In the genomic region with DNA sequence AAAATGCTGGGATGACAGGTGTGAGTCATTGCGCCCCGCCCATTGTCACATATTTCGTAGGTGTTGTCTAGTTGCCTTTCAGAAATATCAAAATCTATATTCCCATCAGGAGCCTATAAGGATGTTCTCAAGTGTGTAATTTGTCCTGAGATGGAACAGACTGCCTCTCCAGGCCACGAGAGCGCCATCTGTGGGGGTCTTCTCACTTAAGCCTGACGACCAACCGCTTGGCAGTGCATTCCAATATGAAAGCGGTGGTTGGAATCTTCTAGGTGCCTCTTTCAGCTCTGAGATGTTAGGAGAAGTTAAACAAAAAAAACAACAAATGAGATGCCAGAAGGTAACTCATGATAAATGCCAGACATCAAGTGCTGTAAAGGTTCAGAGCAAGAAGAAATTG, we compare ENCODE assay signal across 1 cellular context.
TF ChIP-seq lines count a peak whose summit lies in the region.

No MANE protein-coding gene starts in this region.

TF ChIP-seq in K562, 482 proteins besides CTCF, POLR2A, EP300 and RAD21:
- TF ChIP-seq, protein P1, sequence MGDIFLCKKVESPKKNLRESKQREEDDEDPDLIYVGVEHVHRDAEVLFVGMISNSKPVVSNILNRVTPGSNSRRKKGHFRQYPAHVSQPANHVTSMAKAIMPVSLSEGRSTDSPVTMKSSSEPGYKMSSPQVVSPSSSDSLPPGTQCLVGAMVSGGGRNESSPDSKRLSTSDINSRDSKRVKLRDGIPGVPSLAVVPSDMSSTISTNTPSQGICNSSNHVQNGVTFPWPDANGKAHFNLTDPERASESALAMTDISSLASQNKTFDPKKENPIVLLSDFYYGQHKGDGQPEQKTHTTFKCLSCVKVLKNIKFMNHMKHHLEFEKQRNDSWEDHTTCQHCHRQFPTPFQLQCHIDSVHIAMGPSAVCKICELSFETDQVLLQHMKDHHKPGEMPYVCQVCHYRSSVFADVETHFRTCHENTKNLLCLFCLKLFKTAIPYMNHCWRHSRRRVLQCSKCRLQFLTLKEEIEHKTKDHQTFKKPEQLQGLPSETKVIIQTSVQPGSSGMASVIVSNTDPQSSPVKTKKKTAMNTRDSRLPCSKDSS (IDR thresholded peaks at IDR 0.05; ENCODE audit: low read depth, partially characterized antibody), result no peak
- TF ChIP-seq RBM14 (IDR thresholded peaks at IDR 0.05; ENCODE audit: borderline replicate concordance, insufficient read depth, low read depth, low read length) (no peak), ILF3 (IDR thresholded peaks at IDR 0.05; ENCODE audit: borderline replicate concordance) (no peak), DPF2 (IDR thresholded peaks at IDR 0.05) (no peak), ZNF444 (CRISPR knock-in tag; IDR thresholded peaks at IDR 0.05) (no peak), ZBTB17 (CRISPR knock-in tag; IDR thresholded peaks at IDR 0.05) (no peak), XRCC3 (IDR thresholded peaks at IDR 0.05) (no peak), DDX20 (tag; IDR thresholded peaks at IDR 0.05; ENCODE audit: low read depth) (no peak), NRF1 (conservative IDR thresholded peaks at IDR 0.05 in 1 of 2, IDR thresholded peaks at IDR 0.05 in 1 of 2) (no peak)
TF ChIP-seq in K562: peak in this region for 0.
